Comparison of ENCODE assay signal across 8 cellular contexts in genomic region chr17:40026816-40027613, GRCh38. TPM values are rescaled to one million over a fixed set of nuclear protein-coding genes. Genes with fewer than 3 reads are reported as not detected.
DNase-seq lines count a peak whose midpoint lies in the region; ATAC-seq and TF ChIP-seq lines count a peak whose summit lies in the region.

No MANE protein-coding gene starts in this region.

- ATAC-seq in foreskin keratinocyte (peak; percentile 75), GM19455 (IDR thresholded peaks at IDR 0.05; ENCODE audit: unreplicated experiment) (no peak)

- H3K4me1 ChIP-seq in foreskin keratinocyte, result peaks cover 26% of the 10 kb centered on the region

- H3K27me3 ChIP-seq in foreskin keratinocyte, result no peaks in the 10 kb centered on the region

- H3K27ac ChIP-seq in foreskin keratinocyte, result no peak overlapping the region

- peak; percentile 93 for TF ChIP-seq CTCF in foreskin keratinocyte (conservative IDR thresholded peaks at IDR 0.05)

- DNase-seq in EL, result peak; percentile 85
- DNase-seq in LoVo (ENCODE audit: low spot score), result peak; percentile 68
- DNase-seq in SHP77 treated with DMSO at 0.1 percent for 48 hours (lab: John Stamatoyannopoulos, UW), result peak; percentile 59
- DNase-seq in activated effector memory CD4-positive, alpha-beta T cell treated with Interleukin-2 at 50 U/mL for 16 hours, result peak; percentile 60
- DNase-seq in foreskin keratinocyte, result peak; percentile 46 to 66
- DNase-seq in occipital lobe (lab: John Stamatoyannopoulos, UW), result peak; percentile 36
- DNase-seq in superior temporal gyrus (ENCODE audit: extremely low spot score), result peak; percentile 90

RNA-seq across cellular contexts. Expression of gene CSF3, which starts 11.8 kb away (rescaled TPM):
- total RNA-seq in foreskin keratinocyte (4.3 and 5.1 TPM in 2 replicates), occipital lobe (0.16 TPM)
- polyA plus RNA-seq in foreskin keratinocyte, result 5.5 and 6.2 TPM in 2 replicates

RNA-seq across cellular contexts. Expression of gene MED24, which starts 27.2 kb away (rescaled TPM):
- total RNA-seq in foreskin keratinocyte, result 49.1 and 57.7 TPM in 2 replicates
- polyA plus RNA-seq in foreskin keratinocyte, result 55.0 and 67.2 TPM in 2 replicates
- 72.5 TPM for total RNA-seq in occipital lobe

RNA-seq across cellular contexts. Expression of gene THRA, which starts 35.8 kb away (rescaled TPM):
- total RNA-seq in foreskin keratinocyte (7.2 and 7.9 TPM in 2 replicates), occipital lobe (91.1 TPM)
- polyA plus RNA-seq in foreskin keratinocyte, result 4.6 and 5.4 TPM in 2 replicates

RNA-seq across cellular contexts. Expression of gene PSMD3, which starts 46.4 kb away (rescaled TPM):
- total RNA-seq in foreskin keratinocyte, result 160 and 182 TPM in 2 replicates
- polyA plus RNA-seq in foreskin keratinocyte, result 172 and 186 TPM in 2 replicates
- 69.1 TPM for total RNA-seq in occipital lobe

Comparison
In these comparisons a context has a peak if more than half of its experiments do, and no peak if none do; other contexts are left out.
1. DNase-seq: peak in every context shown above with its lines; median percentile 90 in superior temporal gyrus; 85 in EL; 68 in LoVo; 60 in activated effector memory CD4-positive, alpha-beta T cell treated with Interleukin-2 at 50 U/mL for 16 hours; 59 in SHP77 treated with DMSO at 0.1 percent for 48 hours; 56 in foreskin keratinocyte; 36 in occipital lobe.
2. RNA of gene THRA, which starts 35.8 kb away (total RNA-seq): 91.1 TPM in occipital lobe (single experiment); 7.2 to 7.9 TPM in foreskin keratinocyte; every median in the first group is over 10 times any median in the second.